ENCODE assay signal across 8 cellular contexts in genomic region chr5:78647411-78647818, GRCh38. TPM values are rescaled to one million over a fixed set of nuclear protein-coding genes. Genes with fewer than 3 reads are reported as not detected.
DNase-seq lines count a peak whose midpoint lies in the region; ATAC-seq, FAIRE-seq and TF ChIP-seq lines count a peak whose summit lies in the region.

No MANE protein-coding gene starts in this region.

- H3K4me3 Mint-ChIP-seq in CD4-positive, CD25-positive, alpha-beta regulatory T cell = peak overlapping the region; percentile 35 to 73 (median 69)
- peak overlapping the region; percentile 95 for H3K4me3 Mint-ChIP-seq in HFFc6
- H3K4me3 Mint-ChIP-seq in activated B cell treated with CpG ODN at 0.5 μM for 24 hours = peak overlapping the region; percentile 83

- H3K9me3 Mint-ChIP-seq in CD4-positive, CD25-positive, alpha-beta regulatory T cell = peaks cover 0 to 14% (median 0%) of the 10 kb centered on the region in 7 donors
- H3K9me3 Mint-ChIP-seq in HFFc6 (no peaks in the 10 kb centered on the region), activated B cell treated with CpG ODN at 0.5 μM for 24 hours (no peaks in the 10 kb centered on the region)

- ATAC-seq in CD4-positive, CD25-positive, alpha-beta regulatory T cell (ENCODE audit: low read depth in 2 of 2) = no peak
- peak; percentile 9 for ATAC-seq in activated B cell treated with CpG ODN at 0.5 μM for 24 hours (ENCODE audit: low read depth)
- ATAC-seq in gastroesophageal sphincter = no peak
- peak in 1 of 4 donors; percentile 9 for ATAC-seq in psoas muscle

- CTCF ChIA-PET in activated B cell treated with CpG ODN at 0.5 μM for 24 hours (lab: Charles Lee) = interaction anchor here (1.4 to 1.7 kb wide), 2 partner anchors 110 to 239 kb away, joined by 4 to 5 read pairs; no protein-coding TSS in a partner anchor

- no peak overlapping the region for H3K27ac Mint-ChIP-seq in CD4-positive, CD25-positive, alpha-beta regulatory T cell
- peak overlapping the region; percentile 87 for H3K27ac Mint-ChIP-seq in HFFc6
- H3K27ac Mint-ChIP-seq in activated B cell treated with CpG ODN at 0.5 μM for 24 hours = peak overlapping the region; percentile 1

- no peaks in the 10 kb centered on the region for H3K36me3 ChIP-seq in CD4-positive, CD25-positive, alpha-beta regulatory T cell (ENCODE audit: control insufficient read depth, insufficient read depth, low read length)
- H3K36me3 ChIP-seq in gastroesophageal sphincter (no peaks in the 10 kb centered on the region), psoas muscle (ENCODE audit: insufficient read depth in 1 of 2, low read depth in 1 of 2) (no peaks in the 10 kb centered on the region)

- TF ChIP-seq CTCF in HFFc6 (IDR thresholded peaks at IDR 0.05) (no peak), activated B cell treated with CpG ODN at 0.5 μM for 24 hours (IDR thresholded peaks at IDR 0.05) (no peak), gastroesophageal sphincter (IDR thresholded peaks at IDR 0.05) (no peak), psoas muscle (IDR thresholded peaks at IDR 0.05) (no peak)

- no peak overlapping the region for H3K4me3 ChIP-seq in CD4-positive, CD25-positive, alpha-beta regulatory T cell (ENCODE audit: low read depth, low read length)
- H3K4me3 ChIP-seq in gastroesophageal sphincter = peak overlapping the region; percentile 59 to 91
- H3K4me3 ChIP-seq in psoas muscle = peak overlapping the region; percentile 67

- peaks cover 11% of the 10 kb centered on the region for H3K4me1 ChIP-seq in CD4-positive, CD25-positive, alpha-beta regulatory T cell (ENCODE audit: control insufficient read depth, insufficient read depth, low read length, poor library complexity, severe bottlenecking)
- peaks cover 0 to 45% (median 7%) of the 10 kb centered on the region in 3 donors for H3K4me1 ChIP-seq in gastroesophageal sphincter
- H3K4me1 ChIP-seq in psoas muscle = peaks cover 5% of the 10 kb centered on the region

- H3K27me3 Mint-ChIP-seq in CD4-positive, CD25-positive, alpha-beta regulatory T cell = peaks cover 67% of the 10 kb centered on the region
- peaks cover 3% of the 10 kb centered on the region; the same call in 1 of the 2 replicates for H3K27me3 Mint-ChIP-seq in HFFc6 (ENCODE audit: insufficient read depth)
- H3K27me3 Mint-ChIP-seq in activated B cell treated with CpG ODN at 0.5 μM for 24 hours = no peaks in the 10 kb centered on the region

- TF ChIP-seq EP300 in gastroesophageal sphincter (IDR thresholded peaks at IDR 0.05) = no peak

- no peaks in the 10 kb centered on the region for H3K9me3 ChIP-seq in CD4-positive, CD25-positive, alpha-beta regulatory T cell (ENCODE audit: control insufficient read depth in 2 of 2, low read length in 2 of 2)
- H3K9me3 ChIP-seq in gastroesophageal sphincter = no peaks in the 10 kb centered on the region
- H3K9me3 ChIP-seq in psoas muscle = no peaks in the 10 kb centered on the region

- POLR2A ChIA-PET in activated B cell treated with CpG ODN at 0.5 μM for 24 hours (lab: Charles Lee) = interaction anchor here (0.5 to 3.1 kb wide), 10 partner anchors 17 to 338 kb away, joined by 3 to 21 read pairs (median 4); partner anchors contain the start of gene ARSB

- 0 to 2% methylated on average over 8 to 12 of the region's 17 CpGs for WGBS in gastroesophageal sphincter (ENCODE audit: low coverage in 1 of 2), 2 donors
- WGBS in psoas muscle, 3 donors = 7 to 12% (median 8%) methylated on average over 17 of the region's 17 CpGs

- H3K27me3 ChIP-seq in CD4-positive, CD25-positive, alpha-beta regulatory T cell (ENCODE audit: control insufficient read depth, insufficient read depth, low read length) = peaks cover 32% of the 10 kb centered on the region
- H3K27me3 ChIP-seq in gastroesophageal sphincter (no peaks in the 10 kb centered on the region), psoas muscle (ENCODE audit: insufficient read depth in 3 of 3, low read length in 2 of 3) (no peaks in the 10 kb centered on the region)

- TF ChIP-seq POLR2A in gastroesophageal sphincter (IDR thresholded peaks at IDR 0.05) = no peak

- DNase-seq in CD4-positive, CD25-positive, alpha-beta regulatory T cell = peak in 1 of 3 donors; percentile 7
- DNase-seq in HFFc6 (peak; percentile 27), activated B cell treated with CpG ODN at 0.5 μM for 24 hours (no peak), psoas muscle (peak in 1 of 2 donors; percentile 14), GM19239 (ENCODE audit: insufficient read length, low spot score) (no peak), NCI-H2029 treated with DMSO at 0.1 percent for 48 hours (lab: John Stamatoyannopoulos, UW) (no peak), NCI-H2107 (lab: John Stamatoyannopoulos, UW) (no peak)

- no peak overlapping the region for H3K27ac ChIP-seq in CD4-positive, CD25-positive, alpha-beta regulatory T cell (ENCODE audit: insufficient read depth, low read length, poor library complexity, severe bottlenecking)
- H3K27ac ChIP-seq in gastroesophageal sphincter = peak overlapping the region; percentile 95 to 97 (median 96)
- H3K27ac ChIP-seq in psoas muscle = peak overlapping the region; percentile 84

- H3K36me3 Mint-ChIP-seq in CD4-positive, CD25-positive, alpha-beta regulatory T cell = no peaks in the 10 kb centered on the region
- peaks cover 16% of the 10 kb centered on the region for H3K36me3 Mint-ChIP-seq in HFFc6 (ENCODE audit: low read depth)
- peaks cover 5% of the 10 kb centered on the region for H3K36me3 Mint-ChIP-seq in activated B cell treated with CpG ODN at 0.5 μM for 24 hours (ENCODE audit: low read depth)

- FAIRE-seq in GM19239 (lab: Jason Lieb, UNC) = no peak

- peaks cover 0 to 16% (median 8%) of the 10 kb centered on the region in 4 donors for H3K4me1 Mint-ChIP-seq in CD4-positive, CD25-positive, alpha-beta regulatory T cell
- peaks cover 51% of the 10 kb centered on the region for H3K4me1 Mint-ChIP-seq in HFFc6 (ENCODE audit: low read depth)
- peaks cover 31% of the 10 kb centered on the region for H3K4me1 Mint-ChIP-seq in activated B cell treated with CpG ODN at 0.5 μM for 24 hours

- intact Hi-C loops in activated B cell treated with CpG ODN at 0.5 μM for 24 hours (cut with micrococcal nuclease) = loop anchor here (1.0 to 10.0 kb wide), 5 partner anchors 81 to 867 kb away; partner anchors contain the start of gene HOMER1
- intact Hi-C loops in psoas muscle (cut with DNase I) = loop anchor here in 1 of 2 donors (5.0 kb wide), 2 partner anchors 110 to 180 kb away; no protein-coding TSS in a partner anchor

RNA-seq across cellular contexts. Expression of gene LHFPL2, which starts 1.2 kb away (rescaled TPM):
- total RNA-seq in CD4-positive, CD25-positive, alpha-beta regulatory T cell = 0.47 TPM
- polyA plus RNA-seq in CD4-positive, CD25-positive, alpha-beta regulatory T cell = under 1 TPM; 0.11 to 0.42 (median 0.26) TPM
- 10 to 100 TPM; 14.4 to 18.9 (median 16.7) TPM for total RNA-seq in HFFc6 (2021; fragmentation: NEBNext Ultra II Directional; extraction: Animal tissue kit (Norgen Biotek cat#: 25700))
- 11.0 and 12.0 TPM in 2 replicates for total RNA-seq in activated B cell treated with CpG ODN at 0.5 μM for 24 hours
- 10 to 100 TPM; 14.9 to 44.2 (median 39.3) TPM for total RNA-seq in gastroesophageal sphincter
- total RNA-seq in psoas muscle = 1 to 10 TPM; 3.6 to 6.4 (median 4.8) TPM
- polyA plus RNA-seq in psoas muscle = 1 to 10 TPM; 1.1 to 2.5 (median 2.3) TPM

Comparison
In these comparisons a context has a peak if more than half of its experiments do, and no peak if none do; other contexts are left out.
1. H3K27ac Mint-ChIP-seq: peak in HFFc6 (single experiment) and activated B cell treated with CpG ODN at 0.5 μM for 24 hours (single experiment); none in CD4-positive, CD25-positive, alpha-beta regulatory T cell (0 of 3).
2. Peak in every context shown above with its lines, with median percentiles within 50 percentile points of each other: H3K4me3 Mint-ChIP-seq.